9 cellular contexts compared by ENCODE assay signal in the genomic region with DNA sequence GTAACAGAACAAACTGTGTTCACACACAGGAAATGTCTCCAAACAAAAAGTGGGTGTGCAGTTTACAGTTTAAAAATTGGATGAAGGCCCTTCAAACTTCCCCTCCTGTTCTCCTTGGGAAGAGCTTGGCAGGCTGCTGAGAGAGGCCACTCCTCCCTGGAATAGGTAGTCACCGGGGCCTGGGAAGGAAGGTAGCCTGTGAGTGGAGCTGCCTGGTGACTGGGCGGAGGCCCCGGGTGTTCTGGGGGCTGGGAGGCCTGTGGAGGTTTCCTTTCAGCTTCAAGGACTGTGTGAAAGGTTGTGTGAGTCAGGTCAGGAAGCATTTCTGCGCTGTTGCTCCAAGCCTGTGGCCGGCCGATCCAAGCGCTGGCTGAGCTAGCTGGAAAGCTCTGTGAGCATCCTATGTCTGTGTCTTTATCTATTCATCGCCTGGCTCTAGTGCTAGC. TPM values are rescaled to one million over a fixed set of nuclear protein-coding genes. Genes with fewer than 3 reads are reported as not detected.
DNase-seq lines count a peak whose midpoint lies in the region; ATAC-seq, FAIRE-seq and TF ChIP-seq lines count a peak whose summit lies in the region.
"Had no signal": no experiment of that assay in that cellular context is flagged by ENCODE, and none has a peak within 500 bp of the region (broad histone marks: within the 10 kb centered on the region; RNA-seq: fewer than 3 reads in every experiment).

No MANE protein-coding gene starts in this region.

- peaks cover 81% of the 10 kb centered on the region for H3K4me1 ChIP-seq in lower lobe of right lung
- H3K4me1 ChIP-seq: Caco-2 had no signal

- no peak for ATAC-seq in activated T-cell treated with anti-CD3 and anti-CD28 coated beads, Interleukin-2, amount 50 U/mL, for 72 hours (replicated peaks in 1 of 2)
- ATAC-seq in lower lobe of right lung, result peak; percentile 93 to 96
- ATAC-seq in activated CD8-positive, alpha-beta memory T cell treated with anti-CD3 and anti-CD28 coated beads, Interleukin-2, amount 10 ng/mL, durations not matched to agents 7 days and 5 days, result no peak

- no peaks in the 10 kb centered on the region for H3K9me3 ChIP-seq in lower lobe of right lung
- H3K9me3 ChIP-seq: Caco-2 had no signal

- TF ChIP-seq CTCF in lower lobe of right lung (IDR thresholded peaks at IDR 0.05) (no peak), D721Med (IDR thresholded peaks at IDR 0.05; ENCODE audit: insufficient read depth, missing control alignments) (no peak)

- H3K4me1 Mint-ChIP-seq in activated T-cell treated with anti-CD3 and anti-CD28 coated beads, Interleukin-2, amount 50 U/mL, for 72 hours (ENCODE audit: low read depth), result peaks cover 62% of the 10 kb centered on the region
- H3K4me1 Mint-ChIP-seq in activated T-cell treated with anti-CD3 and anti-CD28 coated beads, Interleukin-2, amount 50 U/mL, for 24 hours (ENCODE audit: low read depth), result peaks cover 75% of the 10 kb centered on the region
- peaks cover 66% of the 10 kb centered on the region for H3K4me1 Mint-ChIP-seq in activated CD8-positive, alpha-beta memory T cell treated with anti-CD3 and anti-CD28 coated beads, Interleukin-2, amount 10 ng/mL, durations not matched to agents 7 days and 5 days

- no peaks in the 10 kb centered on the region for H3K36me3 ChIP-seq in lower lobe of right lung

- no peak overlapping the region for H3K4me3 ChIP-seq in lower lobe of right lung

- peak overlapping the region; percentile 74 for H3K27ac ChIP-seq in lower lobe of right lung

- H3K27me3 ChIP-seq in lower lobe of right lung (ENCODE audit: low read depth), result no peaks in the 10 kb centered on the region

- no peak for FAIRE-seq in D721Med (lab: Jason Lieb, UNC)

- peaks cover 3 to 4% of the 10 kb centered on the region in 2 donors for H3K36me3 Mint-ChIP-seq in activated T-cell treated with anti-CD3 and anti-CD28 coated beads, Interleukin-2, amount 50 U/mL, for 72 hours (ENCODE audit: insufficient read depth in 2 of 2)
- no peaks in the 10 kb centered on the region for H3K36me3 Mint-ChIP-seq in activated T-cell treated with anti-CD3 and anti-CD28 coated beads, Interleukin-2, amount 50 U/mL, for 24 hours (ENCODE audit: low read depth)
- H3K36me3 Mint-ChIP-seq in activated CD8-positive, alpha-beta memory T cell treated with anti-CD3 and anti-CD28 coated beads, Interleukin-2, amount 10 ng/mL, durations not matched to agents 7 days and 5 days, result peaks cover 16% of the 10 kb centered on the region

- H3K9me3 Mint-ChIP-seq in activated T-cell treated with anti-CD3 and anti-CD28 coated beads, Interleukin-2, amount 50 U/mL, for 72 hours, result no peaks in the 10 kb centered on the region
- H3K9me3 Mint-ChIP-seq in activated T-cell treated with anti-CD3 and anti-CD28 coated beads, Interleukin-2, amount 50 U/mL, for 24 hours, result no peaks in the 10 kb centered on the region
- no peaks in the 10 kb centered on the region for H3K9me3 Mint-ChIP-seq in activated CD8-positive, alpha-beta memory T cell treated with anti-CD3 and anti-CD28 coated beads, Interleukin-2, amount 10 ng/mL, durations not matched to agents 7 days and 5 days (ENCODE audit: low read depth)

- CTCF ChIA-PET in activated CD8-positive, alpha-beta memory T cell treated with anti-CD3 and anti-CD28 coated beads, Interleukin-2, amount 10 ng/mL, durations not matched to agents 7 days and 5 days (lab: Charles Lee), result interaction anchor here (1.1 to 1.5 kb wide), 2 partner anchors 14 to 17 kb away, joined by 4 read pairs; partner anchors contain the start of gene SLCO3A1

- DNase-seq in activated T-cell treated with anti-CD3 and anti-CD28 coated beads, Interleukin-2, amount 50 U/mL, for 72 hours, result no peak
- no peak for DNase-seq in activated T-cell treated with anti-CD3 and anti-CD28 coated beads, Interleukin-2, amount 50 U/mL, for 24 hours
- DNase-seq in cerebellum (ENCODE audit: low spot score) (peak; percentile 37), lower lobe of right lung (peak; percentile 89), ureter (ENCODE audit: low spot score) (peak; percentile 85), D721Med (ENCODE audit: insufficient read length, low spot score) (no peak), COR-L47 (lab: John Stamatoyannopoulos, UW) (no peak)
- DNase-seq in activated CD8-positive, alpha-beta memory T cell treated with anti-CD3 and anti-CD28 coated beads, Interleukin-2, amount 10 ng/mL, durations not matched to agents 7 days and 5 days, result no peak
- DNase-seq: Caco-2 had no signal

- intact Hi-C loops in lower lobe of right lung (cut with DNase I), result no loop called here

- H3K27me3 Mint-ChIP-seq in activated T-cell treated with anti-CD3 and anti-CD28 coated beads, Interleukin-2, amount 50 U/mL, for 72 hours (ENCODE audit: low read depth), result no peaks in the 10 kb centered on the region
- peaks cover 5% of the 10 kb centered on the region for H3K27me3 Mint-ChIP-seq in activated T-cell treated with anti-CD3 and anti-CD28 coated beads, Interleukin-2, amount 50 U/mL, for 24 hours
- peaks cover 2% of the 10 kb centered on the region for H3K27me3 Mint-ChIP-seq in activated CD8-positive, alpha-beta memory T cell treated with anti-CD3 and anti-CD28 coated beads, Interleukin-2, amount 10 ng/mL, durations not matched to agents 7 days and 5 days

- H3K4me3 Mint-ChIP-seq in activated T-cell treated with anti-CD3 and anti-CD28 coated beads, Interleukin-2, amount 50 U/mL, for 72 hours, result peak overlapping the region; percentile 25 to 39
- H3K4me3 Mint-ChIP-seq in activated T-cell treated with anti-CD3 and anti-CD28 coated beads, Interleukin-2, amount 50 U/mL, for 24 hours, result no peak overlapping the region
- H3K4me3 Mint-ChIP-seq in activated CD8-positive, alpha-beta memory T cell treated with anti-CD3 and anti-CD28 coated beads, Interleukin-2, amount 10 ng/mL, durations not matched to agents 7 days and 5 days, result no peak overlapping the region

- no peak overlapping the region for H3K27ac Mint-ChIP-seq in activated T-cell treated with anti-CD3 and anti-CD28 coated beads, Interleukin-2, amount 50 U/mL, for 72 hours
- H3K27ac Mint-ChIP-seq in activated T-cell treated with anti-CD3 and anti-CD28 coated beads, Interleukin-2, amount 50 U/mL, for 24 hours, result no peak overlapping the region
- H3K27ac Mint-ChIP-seq in activated CD8-positive, alpha-beta memory T cell treated with anti-CD3 and anti-CD28 coated beads, Interleukin-2, amount 10 ng/mL, durations not matched to agents 7 days and 5 days, result no peak overlapping the region

RNA-seq across cellular contexts. Expression of gene SLCO3A1, which starts 14.1 kb away (rescaled TPM):
- total RNA-seq in activated T-cell treated with anti-CD3 and anti-CD28 coated beads, Interleukin-2, amount 50 U/mL, for 72 hours, result 10 to 100 TPM in 1 of 2 donors, 1 to 10 TPM in 1; 8.2 to 13.6 TPM
- total RNA-seq in cerebellum, result 5.2 TPM
- 42.5 TPM for total RNA-seq in lower lobe of right lung
- total RNA-seq in ureter, result 42.3 TPM
- total RNA-seq in activated CD8-positive, alpha-beta memory T cell treated with anti-CD3 and anti-CD28 coated beads, Interleukin-2, amount 10 ng/mL, durations not matched to agents 7 days and 5 days, result 10 to 100 TPM; 20.8 to 32.0 TPM
- total RNA-seq: Caco-2 had no signal

Comparison
In these comparisons a context has a peak if more than half of its experiments do, and no peak if none do; other contexts are left out.
1. H3K4me3 Mint-ChIP-seq: peak in activated T-cell treated with anti-CD3 and anti-CD28 coated beads, Interleukin-2, amount 50 U/mL, for 72 hours (2 of 2); none in activated T-cell treated with anti-CD3 and anti-CD28 coated beads, Interleukin-2, amount 50 U/mL, for 24 hours (single experiment) and activated CD8-positive, alpha-beta memory T cell treated with anti-CD3 and anti-CD28 coated beads, Interleukin-2, amount 10 ng/mL, durations not matched to agents 7 days and 5 days (single experiment).
2. ATAC-seq: peak in lower lobe of right lung (2 of 2); none in activated T-cell treated with anti-CD3 and anti-CD28 coated beads, Interleukin-2, amount 50 U/mL, for 72 hours (0 of 2) and activated CD8-positive, alpha-beta memory T cell treated with anti-CD3 and anti-CD28 coated beads, Interleukin-2, amount 10 ng/mL, durations not matched to agents 7 days and 5 days (single experiment).
3. DNase-seq: peak in cerebellum (single experiment), lower lobe of right lung (single experiment) and ureter (single experiment); none in activated T-cell treated with anti-CD3 and anti-CD28 coated beads, Interleukin-2, amount 50 U/mL, for 72 hours (0 of 2), activated T-cell treated with anti-CD3 and anti-CD28 coated beads, Interleukin-2, amount 50 U/mL, for 24 hours (single experiment), activated CD8-positive, alpha-beta memory T cell treated with anti-CD3 and anti-CD28 coated beads, Interleukin-2, amount 10 ng/mL, durations not matched to agents 7 days and 5 days (single experiment), D721Med (single experiment) and COR-L47 (single experiment).